8 cellular contexts compared by ENCODE assay signal in the genomic region with DNA sequence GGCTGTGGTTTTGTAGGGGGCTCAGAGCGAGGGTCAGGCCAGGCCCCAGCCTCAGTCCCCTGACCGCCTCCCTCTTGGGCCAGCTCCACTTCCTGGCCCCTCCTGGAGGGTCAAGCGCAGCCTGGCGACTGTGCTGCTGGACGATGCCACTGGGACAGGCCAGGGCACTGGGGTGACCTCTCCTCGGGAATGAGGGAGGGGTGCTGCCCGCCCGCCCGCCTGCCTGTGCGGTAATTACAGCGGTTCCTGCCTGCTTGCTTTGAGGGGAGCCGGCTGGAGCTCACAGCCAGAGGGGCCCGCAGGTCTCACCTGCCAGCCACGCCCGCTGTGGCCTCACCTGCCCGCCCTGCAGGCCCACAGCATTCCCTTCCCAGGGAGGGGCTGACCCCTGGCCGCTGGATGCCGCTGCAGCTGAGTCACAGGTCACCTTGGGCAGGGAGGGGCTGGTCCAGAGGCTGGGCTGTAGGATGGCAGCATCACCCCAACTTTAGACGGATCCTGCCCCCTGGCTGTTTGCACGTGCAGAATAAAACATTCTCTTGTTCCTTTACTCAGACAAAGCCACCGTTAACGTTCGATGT.
DNase-seq lines count a peak whose midpoint lies in the region; ATAC-seq, FAIRE-seq and TF ChIP-seq lines count a peak whose summit lies in the region.

No MANE protein-coding gene starts in this region.

- DNase-seq in DMS153 treated with DMSO at 0.1 percent for 48 hours (lab: John Stamatoyannopoulos, UW; ENCODE audit: unreplicated experiment), result peak; percentile 18
- no peak for DNase-seq in DMS153 (lab: John Stamatoyannopoulos, UW)
- peak; percentile 34 for DNase-seq in LHCN-M2 (ENCODE audit: low read depth)
- peak; percentile 36 for DNase-seq in bronchial epithelial cell (ENCODE audit: low read depth)
- no peak for DNase-seq in kidney glomerular epithelial cell (lab: John Stamatoyannopoulos, UW)

- H3K4me1 Mint-ChIP-seq in nephron, result no peaks in the 10 kb centered on the region

- no peak for FAIRE-seq in bronchial epithelial cell (lab: Jason Lieb, UNC)

- peaks cover 11% of the 10 kb centered on the region for H3K27me3 ChIP-seq in bronchial epithelial cell (ENCODE audit: control insufficient read depth, insufficient read depth, low read length)

- no peaks in the 10 kb centered on the region for H3K36me3 ChIP-seq in bronchial epithelial cell (ENCODE audit: control insufficient read depth, insufficient read depth, low read length)

- no peak overlapping the region for H3K4me3 ChIP-seq in bronchial epithelial cell (ENCODE audit: low read depth, low read length)

- no peak overlapping the region for H3K4me3 Mint-ChIP-seq in nephron

- H3K9me3 Mint-ChIP-seq in nephron, result no peaks in the 10 kb centered on the region

- peak overlapping the region in 1 of 3 experiments; percentile 58 for H3K27ac Mint-ChIP-seq in nephron

- no peak for ATAC-seq in GM19455 (IDR thresholded peaks at IDR 0.05; ENCODE audit: unreplicated experiment)
- no peak for ATAC-seq in HG02642 (IDR thresholded peaks at IDR 0.05; ENCODE audit: poor library complexity, unreplicated experiment)

- H3K36me3 Mint-ChIP-seq in nephron (ENCODE audit: low read depth), result no peaks in the 10 kb centered on the region

- TF ChIP-seq CTCF in bronchial epithelial cell (IDR thresholded peaks at IDR 0.05; ENCODE audit: insufficient read depth, low read length, severe bottlenecking) (peak; percentile 54), nephron (IDR thresholded peaks at IDR 0.05; ENCODE audit: unreplicated experiment in 3 of 3) (peak in 2 of 3 experiments; percentile 26 to 36)

- peaks cover 50% of the 10 kb centered on the region for H3K27me3 Mint-ChIP-seq in nephron (ENCODE audit: low read depth)

Comparison
In these comparisons a context has a peak if more than half of its experiments do, and no peak if none do; other contexts are left out.
1. DNase-seq: peak in DMS153 treated with DMSO at 0.1 percent for 48 hours (single experiment), LHCN-M2 (single experiment) and bronchial epithelial cell (single experiment); none in DMS153 (single experiment) and kidney glomerular epithelial cell (single experiment).